In genomic region chr4:108256538-108256937, GRCh38 we compare ENCODE assay signal across 28 cellular contexts.
"Had no signal": no experiment of that assay in that cellular context is flagged by ENCODE, and none has a peak within 500 bp of the region (broad histone marks: within the 10 kb centered on the region; RNA-seq: fewer than 3 reads in every experiment).

No MANE protein-coding gene starts in this region.

- H3K9me3 Mint-ChIP-seq: stimulated activated naive B cell treated with anti-CD40 and anti-IgM and Interleukin-4, amounts not matched to agents 10 μg/mL and 1 μg/mL and 100 μg/mL, for 72 hours; stimulated activated naive CD8-positive, alpha-beta T cell treated with anti-CD3 and anti-CD28 coated beads, Interleukin-15, Interleukin-2, amounts not matched to agents 100 ng/mL and 50 ng/mL, for 24 hours; type B pancreatic cell had no signal

- H3K4me3 ChIP-seq: stomach, suprapubic skin, testis, thoracic aorta, thyroid gland, tibial artery, tibial nerve, transverse colon, upper lobe of left lung, upper lobe of right lung, uterus, vagina had no signal

- FAIRE-seq: urothelium cell line had no signal

- H3K27ac Mint-ChIP-seq: stimulated activated memory B cell treated with anti-CD40 and anti-IgM and Interleukin-4, amounts not matched to agents 10 μg/mL and 1 μg/mL and 100 μg/mL, for 72 hours; stimulated activated naive B cell treated with anti-CD40 and anti-IgM and Interleukin-4, amounts not matched to agents 10 μg/mL and 1 μg/mL and 100 μg/mL, for 72 hours; stimulated activated naive CD8-positive, alpha-beta T cell treated with anti-CD3 and anti-CD28 coated beads, Interleukin-15, amount 100 ng/mL, for 72 hours; stimulated activated naive CD8-positive, alpha-beta T cell treated with anti-CD3 and anti-CD28 coated beads, Interleukin-15, Interleukin-2, amounts not matched to agents 100 ng/mL and 50 ng/mL, for 24 hours; type B pancreatic cell had no signal

- H3K27ac ChIP-seq: stomach, suprapubic skin, testis, thoracic aorta, thyroid gland, tibial artery, tibial nerve, transverse colon, upper lobe of left lung, upper lobe of right lung, uterus, vagina had no signal

- DNase-seq: stimulated activated CD4-positive, alpha-beta T cell treated with anti-CD3 and anti-CD28 coated beads, Interleukin-2, amount 100 ng/mL, for 24 hours; stimulated activated CD4-positive, alpha-beta T cell treated with anti-CD3 and anti-CD28 coated beads, Interleukin-2, amount 100 ng/mL, for 48 hours; stimulated activated CD4-positive, alpha-beta T cell treated with anti-CD3 and anti-CD28 coated beads, Interleukin-4, amount 100 ng/mL, for 1 hour; stimulated activated CD4-positive, alpha-beta T cell treated with anti-CD3 and anti-CD28 coated beads, Interleukin-4, amount 100 ng/mL, for 24 hours; stimulated activated CD4-positive, alpha-beta T cell treated with anti-CD3 and anti-CD28 coated beads, Interleukin-4, amount 100 ng/mL, for 4 hours; stimulated activated CD8-positive, alpha-beta memory T cell treated with anti-CD3 and anti-CD28 coated beads, Interleukin-4, amount 100 ng/mL, for 48 hours; stimulated activated naive B cell treated with anti-CD40 and anti-IgM and Interleukin-4, amounts not matched to agents 10 μg/mL and 1 μg/mL and 100 μg/mL, for 72 hours; stimulated activated naive CD4-positive, alpha-beta T cell; stimulated activated naive CD4-positive, alpha-beta T cell treated with Interleukin-2 at 50 U/mL for 16 hours; stimulated activated naive CD8-positive, alpha-beta T cell treated with anti-CD3 and anti-CD28 coated beads, Interleukin-15, amount 100 ng/mL, for 72 hours; stimulated activated naive CD8-positive, alpha-beta T cell treated with anti-CD3 and anti-CD28 coated beads, Interleukin-15, Interleukin-2, amounts not matched to agents 100 U/mL and 50 U/mL, for 24 hours; stomach; substantia nigra; testis; thyroid gland; tibial artery; transverse colon; upper lobe of left lung; upper lobe of right lung; uterus had no signal

- H3K4me1 ChIP-seq: stomach, suprapubic skin, testis, thyroid gland, tibial artery, tibial nerve, transverse colon, upper lobe of left lung, upper lobe of right lung, uterus, vagina had no signal

- H3K27me3 ChIP-seq: stomach, suprapubic skin, testis, thyroid gland, tibial artery, tibial nerve, transverse colon, upper lobe of left lung, upper lobe of right lung, uterus, vagina had no signal

- H3K9me3 ChIP-seq: stomach, suprapubic skin, testis, thoracic aorta, thyroid gland, tibial artery, tibial nerve, transverse colon, upper lobe of left lung, upper lobe of right lung, uterus, vagina had no signal

- H3K36me3 Mint-ChIP-seq: stimulated activated memory B cell treated with anti-CD40 and anti-IgM and Interleukin-4, amounts not matched to agents 10 μg/mL and 1 μg/mL and 100 μg/mL, for 72 hours; stimulated activated naive B cell treated with anti-CD40 and anti-IgM and Interleukin-4, amounts not matched to agents 10 μg/mL and 1 μg/mL and 100 μg/mL, for 72 hours; type B pancreatic cell had no signal

- H3K4me3 Mint-ChIP-seq: stimulated activated memory B cell treated with anti-CD40 and anti-IgM and Interleukin-4, amounts not matched to agents 10 μg/mL and 1 μg/mL and 100 μg/mL, for 72 hours; stimulated activated naive B cell treated with anti-CD40 and anti-IgM and Interleukin-4, amounts not matched to agents 10 μg/mL and 1 μg/mL and 100 μg/mL, for 72 hours; stimulated activated naive CD8-positive, alpha-beta T cell treated with anti-CD3 and anti-CD28 coated beads, Interleukin-15, amount 100 ng/mL, for 72 hours; stimulated activated naive CD8-positive, alpha-beta T cell treated with anti-CD3 and anti-CD28 coated beads, Interleukin-15, Interleukin-2, amounts not matched to agents 100 ng/mL and 50 ng/mL, for 24 hours; type B pancreatic cell had no signal

- H3K36me3 ChIP-seq: stomach, suprapubic skin, thoracic aorta, thyroid gland, tibial artery, tibial nerve, transverse colon, upper lobe of left lung, upper lobe of right lung, uterus, vagina had no signal

- H3K4me1 Mint-ChIP-seq: stimulated activated memory B cell treated with anti-CD40 and anti-IgM and Interleukin-4, amounts not matched to agents 10 μg/mL and 1 μg/mL and 100 μg/mL, for 72 hours; stimulated activated naive B cell treated with anti-CD40 and anti-IgM and Interleukin-4, amounts not matched to agents 10 μg/mL and 1 μg/mL and 100 μg/mL, for 72 hours; stimulated activated naive CD8-positive, alpha-beta T cell treated with anti-CD3 and anti-CD28 coated beads, Interleukin-15, amount 100 ng/mL, for 72 hours had no signal

- H3K27me3 Mint-ChIP-seq: stimulated activated memory B cell treated with anti-CD40 and anti-IgM and Interleukin-4, amounts not matched to agents 10 μg/mL and 1 μg/mL and 100 μg/mL, for 72 hours; stimulated activated naive B cell treated with anti-CD40 and anti-IgM and Interleukin-4, amounts not matched to agents 10 μg/mL and 1 μg/mL and 100 μg/mL, for 72 hours; stimulated activated naive CD8-positive, alpha-beta T cell treated with anti-CD3 and anti-CD28 coated beads, Interleukin-15, amount 100 ng/mL, for 72 hours; stimulated activated naive CD8-positive, alpha-beta T cell treated with anti-CD3 and anti-CD28 coated beads, Interleukin-15, Interleukin-2, amounts not matched to agents 100 ng/mL and 50 ng/mL, for 24 hours had no signal

- ATAC-seq: stimulated activated memory B cell treated with anti-CD40 and anti-IgM and Interleukin-4, amounts not matched to agents 10 μg/mL and 1 μg/mL and 100 μg/mL, for 72 hours; stimulated activated naive B cell treated with anti-CD40 and anti-IgM and Interleukin-4, amounts not matched to agents 10 μg/mL and 1 μg/mL and 100 μg/mL, for 72 hours; stimulated activated naive CD8-positive, alpha-beta T cell treated with anti-CD3 and anti-CD28 coated beads, Interleukin-15, amount 100 ng/mL, for 72 hours; stimulated activated naive CD8-positive, alpha-beta T cell treated with anti-CD3 and anti-CD28 coated beads, Interleukin-15, Interleukin-2, amounts not matched to agents 100 U/mL and 50 U/mL, for 24 hours; upper lobe of right lung had no signal
